Comparison of ENCODE assay signal across 1 cellular context in genomic region chr1:116494351-116494692, GRCh38.
TF ChIP-seq lines count a peak whose summit lies in the region.

No MANE protein-coding gene starts in this region.

TF ChIP-seq in HepG2, 621 proteins besides CTCF, POLR2A, EP300 and RAD21 (continued from another document and continues in another):
- TF ChIP-seq, protein P1, sequence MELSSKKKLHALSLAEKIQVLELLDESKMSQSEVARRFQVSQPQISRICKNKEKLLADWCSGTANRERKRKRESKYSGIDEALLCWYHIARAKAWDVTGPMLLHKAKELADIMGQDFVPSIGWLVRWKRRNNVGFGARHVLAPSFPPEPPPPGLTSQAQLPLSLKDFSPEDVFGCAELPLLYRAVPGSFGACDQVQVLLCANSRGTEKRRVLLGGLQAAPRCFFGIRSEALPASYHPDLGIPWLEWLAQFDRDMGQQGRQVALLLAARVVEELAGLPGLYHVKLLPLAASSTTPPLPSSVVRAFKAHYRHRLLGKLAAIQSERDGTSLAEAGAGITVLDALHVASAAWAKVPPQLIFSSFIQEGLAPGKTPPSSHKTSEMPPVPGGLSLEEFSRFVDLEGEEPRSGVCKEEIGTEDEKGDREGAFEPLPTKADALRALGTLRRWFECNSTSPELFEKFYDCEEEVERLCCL (CRISPR knock-in tag; IDR thresholded peaks at IDR 0.05; ENCODE audit: borderline replicate concordance), result no peak
- TF ChIP-seq ZFY (CRISPR knock-in tag; IDR thresholded peaks at IDR 0.05), result 0 out of 2 replicates have a peak, but pooled peaks have one; percentile 32
- no peak for TF ChIP-seq SMAD3 (CRISPR knock-in tag; IDR thresholded peaks at IDR 0.05)
- TF ChIP-seq, protein P2, sequence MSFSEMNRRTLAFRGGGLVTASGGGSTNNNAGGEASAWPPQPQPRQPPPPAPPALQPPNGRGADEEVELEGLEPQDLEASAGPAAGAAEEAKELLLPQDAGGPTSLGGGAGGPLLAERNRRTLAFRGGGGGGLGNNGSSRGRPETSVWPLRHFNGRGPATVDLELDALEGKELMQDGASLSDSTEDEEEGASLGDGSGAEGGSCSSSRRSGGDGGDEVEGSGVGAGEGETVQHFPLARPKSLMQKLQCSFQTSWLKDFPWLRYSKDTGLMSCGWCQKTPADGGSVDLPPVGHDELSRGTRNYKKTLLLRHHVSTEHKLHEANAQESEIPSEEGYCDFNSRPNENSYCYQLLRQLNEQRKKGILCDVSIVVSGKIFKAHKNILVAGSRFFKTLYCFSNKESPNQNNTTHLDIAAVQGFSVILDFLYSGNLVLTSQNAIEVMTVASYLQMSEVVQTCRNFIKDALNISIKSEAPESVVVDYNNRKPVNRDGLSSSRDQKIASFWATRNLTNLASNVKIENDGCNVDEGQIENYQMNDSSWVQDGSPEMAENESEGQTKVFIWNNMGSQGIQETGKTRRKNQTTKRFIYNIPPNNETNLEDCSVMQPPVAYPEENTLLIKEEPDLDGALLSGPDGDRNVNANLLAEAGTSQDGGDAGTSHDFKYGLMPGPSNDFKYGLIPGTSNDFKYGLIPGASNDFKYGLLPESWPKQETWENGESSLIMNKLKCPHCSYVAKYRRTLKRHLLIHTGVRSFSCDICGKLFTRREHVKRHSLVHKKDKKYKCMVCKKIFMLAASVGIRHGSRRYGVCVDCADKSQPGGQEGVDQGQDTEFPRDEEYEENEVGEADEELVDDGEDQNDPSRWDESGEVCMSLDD (CRISPR knock-in tag; IDR thresholded peaks at IDR 0.05; ENCODE audit: borderline replicate concordance), result no peak
- no peak for TF ChIP-seq ZFAT (CRISPR knock-in tag; conservative IDR thresholded peaks at IDR 0.05)
- no peak for TF ChIP-seq ZNF768 (CRISPR knock-in tag; IDR thresholded peaks at IDR 0.05)
- no peak for TF ChIP-seq KAT7 (CRISPR knock-in tag; IDR thresholded peaks at IDR 0.05; ENCODE audit: borderline replicate concordance)
- TF ChIP-seq YEATS4 (CRISPR knock-in tag; IDR thresholded peaks at IDR 0.05; ENCODE audit: borderline replicate concordance), result no peak
- TF ChIP-seq ZBTB14 (CRISPR knock-in tag; IDR thresholded peaks at IDR 0.05), result no peak
- TF ChIP-seq SYNCRIP (IDR thresholded peaks at IDR 0.05; ENCODE audit: insufficient read depth, low read depth, low read length), result no peak
- peak; percentile 17; the same call in 1 of the 2 replicates for TF ChIP-seq DMAP1 (CRISPR knock-in tag; IDR thresholded peaks at IDR 0.05)
- no peak for TF ChIP-seq ZNF629 (CRISPR knock-in tag; conservative IDR thresholded peaks at IDR 0.05)
- TF ChIP-seq SRY (CRISPR knock-in tag; IDR thresholded peaks at IDR 0.05), result 0 out of 2 replicates have a peak, but pooled peaks have one; percentile 73
- TF ChIP-seq UBTF (CRISPR knock-in tag; IDR thresholded peaks at IDR 0.05), result peak; percentile 28; the same call in 1 of the 2 replicates
- TF ChIP-seq E2F2 (CRISPR knock-in tag; IDR thresholded peaks at IDR 0.05; ENCODE audit: borderline replicate concordance), result no peak
- TF ChIP-seq KDM5B (CRISPR knock-in tag; IDR thresholded peaks at IDR 0.05; ENCODE audit: borderline replicate concordance), result peak; percentile 13; the same call in 1 of the 2 replicates
- TF ChIP-seq, protein P3, sequence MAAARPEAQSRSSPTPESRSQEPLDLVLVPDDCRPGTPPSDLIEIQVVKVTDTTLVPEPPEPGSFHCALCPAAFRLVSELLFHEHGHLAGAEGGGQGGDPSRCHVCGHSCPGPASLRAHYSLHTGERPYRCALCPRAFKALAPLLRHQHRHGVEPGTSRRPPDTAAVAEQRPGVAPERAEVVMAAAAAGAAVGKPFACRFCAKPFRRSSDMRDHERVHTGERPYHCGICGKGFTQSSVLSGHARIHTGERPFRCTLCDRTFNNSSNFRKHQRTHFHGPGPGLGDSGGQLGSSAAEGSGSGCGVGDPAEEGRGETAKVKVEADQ (CRISPR knock-in tag; IDR thresholded peaks at IDR 0.05; ENCODE audit: borderline replicate concordance), result no peak
- no peak for TF ChIP-seq ZBTB42 (CRISPR knock-in tag; IDR thresholded peaks at IDR 0.05)
- no peak for TF ChIP-seq ZBTB39 (CRISPR knock-in tag; IDR thresholded peaks at IDR 0.05)
- no peak for TF ChIP-seq ETV5 (CRISPR knock-in tag; IDR thresholded peaks at IDR 0.05; ENCODE audit: borderline replicate concordance)
- no peak for TF ChIP-seq GPBP1L1 (CRISPR knock-in tag; IDR thresholded peaks at IDR 0.05)
- no peak for TF ChIP-seq ZBTB3 (CRISPR knock-in tag; IDR thresholded peaks at IDR 0.05; ENCODE audit: borderline replicate concordance, low read depth)
- TF ChIP-seq ZNF350 (CRISPR knock-in tag; IDR thresholded peaks at IDR 0.05; ENCODE audit: borderline replicate concordance, low read depth), result no peak
- no peak for TF ChIP-seq TARDBP (CRISPR knock-in tag; IDR thresholded peaks at IDR 0.05)
- TF ChIP-seq, protein P4, sequence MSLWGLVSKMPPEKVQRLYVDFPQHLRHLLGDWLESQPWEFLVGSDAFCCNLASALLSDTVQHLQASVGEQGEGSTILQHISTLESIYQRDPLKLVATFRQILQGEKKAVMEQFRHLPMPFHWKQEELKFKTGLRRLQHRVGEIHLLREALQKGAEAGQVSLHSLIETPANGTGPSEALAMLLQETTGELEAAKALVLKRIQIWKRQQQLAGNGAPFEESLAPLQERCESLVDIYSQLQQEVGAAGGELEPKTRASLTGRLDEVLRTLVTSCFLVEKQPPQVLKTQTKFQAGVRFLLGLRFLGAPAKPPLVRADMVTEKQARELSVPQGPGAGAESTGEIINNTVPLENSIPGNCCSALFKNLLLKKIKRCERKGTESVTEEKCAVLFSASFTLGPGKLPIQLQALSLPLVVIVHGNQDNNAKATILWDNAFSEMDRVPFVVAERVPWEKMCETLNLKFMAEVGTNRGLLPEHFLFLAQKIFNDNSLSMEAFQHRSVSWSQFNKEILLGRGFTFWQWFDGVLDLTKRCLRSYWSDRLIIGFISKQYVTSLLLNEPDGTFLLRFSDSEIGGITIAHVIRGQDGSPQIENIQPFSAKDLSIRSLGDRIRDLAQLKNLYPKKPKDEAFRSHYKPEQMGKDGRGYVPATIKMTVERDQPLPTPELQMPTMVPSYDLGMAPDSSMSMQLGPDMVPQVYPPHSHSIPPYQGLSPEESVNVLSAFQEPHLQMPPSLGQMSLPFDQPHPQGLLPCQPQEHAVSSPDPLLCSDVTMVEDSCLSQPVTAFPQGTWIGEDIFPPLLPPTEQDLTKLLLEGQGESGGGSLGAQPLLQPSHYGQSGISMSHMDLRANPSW (CRISPR knock-in tag; IDR thresholded peaks at IDR 0.05; ENCODE audit: borderline replicate concordance), result no peak
- no peak for TF ChIP-seq CEBPB (IDR thresholded peaks at IDR 0.05; ENCODE audit: borderline replicate concordance, low read depth, low read length)
- TF ChIP-seq TRIM24 (CRISPR knock-in tag; IDR thresholded peaks at IDR 0.05), result no peak
- TF ChIP-seq ZBTB4 (CRISPR knock-in tag; IDR thresholded peaks at IDR 0.05; ENCODE audit: borderline replicate concordance), result 0 out of 2 replicates have a peak, but pooled peaks have one; percentile 10
- TF ChIP-seq, protein P5, sequence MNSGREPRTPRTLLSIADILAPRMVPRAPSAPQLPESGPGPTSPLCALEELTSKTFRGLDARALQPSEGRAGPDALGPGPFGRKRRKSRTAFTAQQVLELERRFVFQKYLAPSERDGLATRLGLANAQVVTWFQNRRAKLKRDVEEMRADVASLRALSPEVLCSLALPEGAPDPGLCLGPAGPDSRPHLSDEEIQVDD (CRISPR knock-in tag; IDR thresholded peaks at IDR 0.05; ENCODE audit: borderline replicate concordance), result no peak
- no peak for TF ChIP-seq ZNF225 (CRISPR knock-in tag; IDR thresholded peaks at IDR 0.05)
- TF ChIP-seq KMT2B (CRISPR knock-in tag; IDR thresholded peaks at IDR 0.05), result no peak
- no peak for TF ChIP-seq ZNF788 (CRISPR knock-in tag; IDR thresholded peaks at IDR 0.05; ENCODE audit: borderline replicate concordance)
- peak; percentile 38; the same call in 1 of the 2 replicates for TF ChIP-seq KMT2A (CRISPR knock-in tag; IDR thresholded peaks at IDR 0.05)
- no peak for TF ChIP-seq GLI4 (CRISPR knock-in tag; IDR thresholded peaks at IDR 0.05; ENCODE audit: borderline replicate concordance)
- no peak for TF ChIP-seq ZBTB8A (CRISPR knock-in tag; IDR thresholded peaks at IDR 0.05; ENCODE audit: borderline replicate concordance, low read depth)
- no peak for TF ChIP-seq ZNF441 (CRISPR knock-in tag; IDR thresholded peaks at IDR 0.05; ENCODE audit: borderline replicate concordance)
- TF ChIP-seq SMAD1 (CRISPR knock-in tag; IDR thresholded peaks at IDR 0.05; ENCODE audit: borderline replicate concordance, low read depth), result no peak
- TF ChIP-seq ZNF431 (CRISPR knock-in tag; IDR thresholded peaks at IDR 0.05; ENCODE audit: borderline replicate concordance, low read depth), result no peak
- no peak; the same call in 1 of the 2 replicates for TF ChIP-seq ZMYM3 (CRISPR knock-in tag; IDR thresholded peaks at IDR 0.05)
- no peak for TF ChIP-seq ESRRA (CRISPR knock-in tag; IDR thresholded peaks at IDR 0.05; ENCODE audit: low read depth)
- TF ChIP-seq FOXA1 (IDR thresholded peaks at IDR 0.05), result no peak
- TF ChIP-seq FOXA1 (CRISPR knock-in tag; IDR thresholded peaks at IDR 0.05), result no peak
- TF ChIP-seq SRF (IDR thresholded peaks at IDR 0.05; ENCODE audit: low read depth, low read length), result no peak
